ENCODE assay signal across 11 cellular contexts in genomic region chr6:45647341-45648138, GRCh38.
DNase-seq lines count a peak whose midpoint lies in the region; ATAC-seq and TF ChIP-seq lines count a peak whose summit lies in the region.
"Had no signal": no experiment of that assay in that cellular context is flagged by ENCODE, and none has a peak within 500 bp of the region (broad histone marks: within the 10 kb centered on the region; RNA-seq: fewer than 3 reads in every experiment).

No MANE protein-coding gene starts in this region.

- peak overlapping the region; percentile 46 for H3K27ac Mint-ChIP-seq in activated CD8-positive, alpha-beta T cell treated with anti-CD3 and anti-CD28 coated beads for 36 hours
- H3K27ac Mint-ChIP-seq in osteocyte (ENCODE audit: unreplicated experiment) (peak overlapping the region; percentile 1), T-cell (peak overlapping the region in 1 of 2 donors; percentile 61)
- H3K27ac Mint-ChIP-seq: activated CD4-positive, alpha-beta memory T cell treated with anti-CD3 and anti-CD28 coated beads, Interleukin-2, amount 10 ng/mL, durations not matched to agents 7 days and 5 days had no signal

- intact Hi-C loops in activated CD8-positive, alpha-beta T cell treated with anti-CD3 and anti-CD28 coated beads for 36 hours (cut with micrococcal nuclease) = no loop called here

- CTCF ChIA-PET in activated CD8-positive, alpha-beta T cell treated with anti-CD3 and anti-CD28 coated beads for 36 hours (lab: Charles Lee) = interaction anchor here (1.4 kb wide), 1 partner anchor 67 kb away, joined by 4 read pairs; no protein-coding TSS in a partner anchor
- CTCF ChIA-PET in T-cell (lab: Charles Lee) = no interaction called here

- POLR2A ChIA-PET in activated CD8-positive, alpha-beta T cell treated with anti-CD3 and anti-CD28 coated beads for 36 hours (lab: Charles Lee) = interaction anchor here (0.6 kb wide), 1 partner anchor 269 kb away, joined by 4 read pairs; no protein-coding TSS in a partner anchor
- POLR2A ChIA-PET in T-cell (lab: Charles Lee) = interaction anchor here in 1 of 2 donors (0.5 kb wide), 1 partner anchor 8 kb away, joined by 5 read pairs; no protein-coding TSS in a partner anchor

- peaks cover 4% of the 10 kb centered on the region for H3K27me3 Mint-ChIP-seq in activated CD8-positive, alpha-beta T cell treated with anti-CD3 and anti-CD28 coated beads for 36 hours
- H3K27me3 Mint-ChIP-seq in osteocyte (ENCODE audit: unreplicated experiment) (no peaks in the 10 kb centered on the region), T-cell (no peaks in the 10 kb centered on the region)
- H3K27me3 Mint-ChIP-seq: activated CD4-positive, alpha-beta memory T cell treated with anti-CD3 and anti-CD28 coated beads, Interleukin-2, amount 10 ng/mL, durations not matched to agents 7 days and 5 days had no signal

- peaks cover 20% of the 10 kb centered on the region for H3K4me1 Mint-ChIP-seq in activated CD8-positive, alpha-beta T cell treated with anti-CD3 and anti-CD28 coated beads for 36 hours (ENCODE audit: low read depth)
- H3K4me1 Mint-ChIP-seq in osteocyte (ENCODE audit: unreplicated experiment) (peaks cover 56% of the 10 kb centered on the region), T-cell (peaks cover 9 to 36% (median 14%) of the 10 kb centered on the region in 3 donors)

- no peaks in the 10 kb centered on the region for H3K36me3 Mint-ChIP-seq in activated CD8-positive, alpha-beta T cell treated with anti-CD3 and anti-CD28 coated beads for 36 hours (ENCODE audit: low read depth)
- H3K36me3 Mint-ChIP-seq in osteocyte (ENCODE audit: unreplicated experiment) = no peaks in the 10 kb centered on the region
- H3K36me3 Mint-ChIP-seq in T-cell = no peaks in the 10 kb centered on the region
- H3K36me3 Mint-ChIP-seq: naive B cell had no signal

- H3K4me3 Mint-ChIP-seq in activated CD8-positive, alpha-beta T cell treated with anti-CD3 and anti-CD28 coated beads for 36 hours = no peak overlapping the region
- no peak overlapping the region for H3K4me3 Mint-ChIP-seq in osteocyte (ENCODE audit: unreplicated experiment)
- no peak overlapping the region for H3K4me3 Mint-ChIP-seq in T-cell
- H3K4me3 Mint-ChIP-seq: activated CD4-positive, alpha-beta memory T cell treated with anti-CD3 and anti-CD28 coated beads, Interleukin-2, amount 10 ng/mL, durations not matched to agents 7 days and 5 days had no signal

- no peak for ATAC-seq in activated CD8-positive, alpha-beta T cell treated with anti-CD3 and anti-CD28 coated beads for 36 hours
- no peak for ATAC-seq in T-cell (replicated peaks in 1 of 4)

- H3K9me3 Mint-ChIP-seq in activated CD8-positive, alpha-beta T cell treated with anti-CD3 and anti-CD28 coated beads for 36 hours = no peaks in the 10 kb centered on the region
- H3K9me3 Mint-ChIP-seq in osteocyte (ENCODE audit: unreplicated experiment) (no peaks in the 10 kb centered on the region), T-cell (no peaks in the 10 kb centered on the region)
- H3K9me3 Mint-ChIP-seq: activated CD4-positive, alpha-beta memory T cell treated with anti-CD3 and anti-CD28 coated beads, Interleukin-2, amount 10 ng/mL, durations not matched to agents 7 days and 5 days; naive B cell had no signal

- no peak for TF ChIP-seq CTCF in activated CD8-positive, alpha-beta T cell treated with anti-CD3 and anti-CD28 coated beads for 36 hours (IDR thresholded peaks at IDR 0.05)
- TF ChIP-seq CTCF in osteocyte (IDR thresholded peaks at IDR 0.05) = no peak

- DNase-seq in GDM1 (lab: John Stamatoyannopoulos, UW) = peak; percentile 6
- peak; percentile 72 for DNase-seq in M059J (ENCODE audit: low read depth)
- DNase-seq in activated CD8-positive, alpha-beta T cell treated with anti-CD3 and anti-CD28 coated beads for 36 hours = no peak
- no peak for DNase-seq in osteocyte (ENCODE audit: extremely low spot score, unreplicated experiment)
- DNase-seq in activated T-cell treated with anti-CD3 and anti-CD28 coated beads, Interleukin-2, amount 50 U/mL, for 1 hour = no peak
- DNase-seq in T-cell = no peak
- DNase-seq in superior temporal gyrus (ENCODE audit: extremely low spot score) = no peak
- DNase-seq: activated CD4-positive, alpha-beta memory T cell treated with anti-CD3 and anti-CD28 coated beads, Interleukin-2, amount 10 ng/mL, durations not matched to agents 7 days and 5 days; Caco-2; naive B cell; NCI-H510A treated with DMSO at 0.1 percent for 48 hours had no signal

Comparison
In these comparisons a context has a peak if more than half of its experiments do, and no peak if none do; other contexts are left out.
1. DNase-seq: peak in GDM1 (single experiment) and M059J (single experiment); none in activated CD8-positive, alpha-beta T cell treated with anti-CD3 and anti-CD28 coated beads for 36 hours (single experiment), osteocyte (single experiment), activated T-cell treated with anti-CD3 and anti-CD28 coated beads, Interleukin-2, amount 50 U/mL, for 1 hour (single experiment), T-cell (0 of 34) and superior temporal gyrus (single experiment).